In genomic region chr6:147925826-147926225, GRCh38 we compare ENCODE assay signal across 11 cellular contexts.
"Had no signal": no experiment of that assay in that cellular context is flagged by ENCODE, and none has a peak within 500 bp of the region (broad histone marks: within the 10 kb centered on the region; RNA-seq: fewer than 3 reads in every experiment).

No MANE protein-coding gene starts in this region.

- H3K27ac ChIP-seq: GM23248 had no signal

- H3K4me1 ChIP-seq: HAP-1 had no signal

- ATAC-seq: GM23338, HCT116 had no signal

- FAIRE-seq: H1, H54 had no signal

- H2AFZ ChIP-seq: GM23248, GM23338 had no signal

- H3K4me2 ChIP-seq: GM23338 had no signal

- H3K9ac ChIP-seq: GM23248 had no signal

- H3K9me3 ChIP-seq: HAP-1 had no signal

- DNase-seq: GM23248, GOT3, H7, H9, HCEC 1CT, HFFc6 had no signal

- H3K36me3 ChIP-seq: HAP-1 had no signal

- H3K27ac Mint-ChIP-seq: GM23338, H9, HFFc6 had no signal

- H3K4me3 ChIP-seq: GM23248, GM23338, HAP-1 had no signal

- H3K4me3 Mint-ChIP-seq: GM23338, H9, HFFc6 had no signal
